35 cellular contexts compared by ENCODE assay signal in genomic region chr2:72089028-72089427, GRCh38. TPM values are rescaled to one million over a fixed set of nuclear protein-coding genes. Genes with fewer than 3 reads are reported as not detected.
"Had no signal": no experiment of that assay in that cellular context is flagged by ENCODE, and none has a peak within 500 bp of the region (broad histone marks: within the 10 kb centered on the region; RNA-seq: fewer than 3 reads in every experiment).

No MANE protein-coding gene starts in this region.

- FAIRE-seq: astrocyte, TTC549 had no signal

- H3K27me3 ChIP-seq: adrenal gland, body of pancreas, brain microvascular endothelial cell, breast epithelium had no signal

- H3K36me3 ChIP-seq: adrenal gland, brain microvascular endothelial cell, breast epithelium had no signal

- ATAC-seq: activated CD8-positive, alpha-beta T cell treated with anti-CD3 and anti-CD28 coated beads for 36 hours; activated naive CD4-positive, alpha-beta T cell treated with anti-CD3 and anti-CD28 coated beads, Interleukin-2, amount 50 U/mL, for 72 hours; activated T-cell treated with anti-CD3 and anti-CD28 coated beads, Interleukin-2, amount 50 U/mL, for 4 hours; activated T-cell treated with anti-CD3 and anti-CD28 coated beads, Interleukin-2, amount 50 U/mL, for 72 hours; activated T-helper 17 cell treated with anti-CD3 and anti-CD28 coated beads, Interleukin-2, amount 50 U/mL, for 72 hours; body of pancreas had no signal

- DNase-seq: activated B cell treated with CpG ODN at 0.5 μM for 24 hours; activated CD4-positive, alpha-beta memory T cell treated with anti-CD3 and anti-CD28 coated beads for 36 hours; activated CD4-positive, alpha-beta T cell treated with anti-CD3 and anti-CD28 coated beads for 4 hours; activated CD4-positive, alpha-beta T cell treated with anti-CD3 and anti-CD28 coated beads, Interleukin-2, amount 50 U/mL, for 1 hour; activated CD4-positive, alpha-beta T cell treated with anti-CD3 and anti-CD28 coated beads, Interleukin-2, amount 50 U/mL, for 4 hours; activated CD4-positive, CD25-positive, alpha-beta regulatory T cell treated with anti-CD3 and anti-CD28 coated beads, Interleukin-2, amount 50 U/mL, for 72 hours; activated CD8-positive, alpha-beta memory T cell treated with anti-CD3 and anti-CD28 coated beads, Interleukin-2, amount 50 U/mL, for 4 hours; activated CD8-positive, alpha-beta T cell treated with anti-CD3 and anti-CD28 coated beads for 36 hours; activated effector memory CD4-positive, alpha-beta T cell treated with anti-CD3 and anti-CD28 coated beads, Interleukin-2, amount 50 U/mL, for 16 hours; activated gamma-delta T cell treated with Interleukin-2 at 50 U/mL for 16 hours; activated naive CD4-positive, alpha-beta T cell; activated naive CD4-positive, alpha-beta T cell treated with anti-CD3 and anti-CD28 coated beads for 36 hours; activated naive CD4-positive, alpha-beta T cell treated with anti-CD3 and anti-CD28 coated beads, Interleukin-2, amount 50 U/mL, for 16 hours; activated naive CD8-positive, alpha-beta T cell treated with anti-CD3 and anti-CD28 coated beads for 36 hours; activated T-cell treated with anti-CD3 and anti-CD28 coated beads for 4 hours; activated T-cell treated with anti-CD3 and anti-CD28 coated beads, Interleukin-2, amount 50 U/mL, for 1 hour; activated T-cell treated with anti-CD3 and anti-CD28 coated beads, Interleukin-2, amount 50 U/mL, for 4 hours; activated T-cell treated with anti-CD3 and anti-CD28 coated beads, Interleukin-2, amount 50 U/mL, for 72 hours; adrenal gland; amniotic stem cell; aorta; body of pancreas; brain microvascular endothelial cell; central memory CD4-positive, alpha-beta T cell; T-helper 2 cell; T-helper 9 cell had no signal

- H3K27ac ChIP-seq: adrenal gland, body of pancreas, brain microvascular endothelial cell, breast epithelium, VCaP had no signal

- H3K9me3 ChIP-seq: adrenal gland, body of pancreas, breast epithelium had no signal

- H3K4me1 ChIP-seq: adrenal gland, body of pancreas, breast epithelium had no signal

- H3K4me3 ChIP-seq: adrenal gland, body of pancreas, breast epithelium had no signal

RNA-seq across cellular contexts. Expression of gene CYP26B1, which starts 58.6 kb away (rescaled TPM):
- total RNA-seq: activated B cell treated with CpG ODN at 0.5 μM for 24 hours; activated CD4-positive, alpha-beta memory T cell treated with anti-CD3 and anti-CD28 coated beads for 36 hours; activated CD4-positive, alpha-beta T cell treated with anti-CD3 and anti-CD28 coated beads, Interleukin-2, amount 10 ng/mL, durations not matched to agents 24 days and 14 days; activated CD8-positive, alpha-beta memory T cell treated with anti-CD3 and anti-CD28 coated beads for 36 hours; activated CD8-positive, alpha-beta T cell treated with anti-CD3 and anti-CD28 coated beads for 36 hours; activated naive CD4-positive, alpha-beta T cell treated with anti-CD3 and anti-CD28 coated beads for 36 hours; activated naive CD8-positive, alpha-beta T cell treated with anti-CD3 and anti-CD28 coated beads for 36 hours; activated T-cell treated with anti-CD3 and anti-CD28 coated beads, Interleukin-2, amount 50 U/mL, for 72 hours; activated T-helper 1 cell treated with anti-CD3 and anti-CD28 coated beads, Interleukin-12 subunit alpha, Interleukin-12 subunit beta, Interleukin-2, Interleukin-4 antibody, amounts not matched to agents 30 ng/mL and 10 ng/mL and 1 ng/mL, durations not matched to agents 14 hours and 24 hours and 36 hours had no signal
